22 cellular contexts compared by ENCODE assay signal in genomic region chr10:36608866-36609265, GRCh38.
DNase-seq lines count a peak whose midpoint lies in the region; ATAC-seq, FAIRE-seq and TF ChIP-seq lines count a peak whose summit lies in the region.
"Had no signal": no experiment of that assay in that cellular context is flagged by ENCODE, and none has a peak within 500 bp of the region (broad histone marks: within the 10 kb centered on the region; RNA-seq: fewer than 3 reads in every experiment).

No MANE protein-coding gene starts in this region.

- H3K36me3 ChIP-seq in fibroblast of lung (ENCODE audit: control insufficient read depth, insufficient read depth, low read length), result no peaks in the 10 kb centered on the region
- H3K36me3 ChIP-seq in osteoblast (ENCODE audit: insufficient read depth, low read length), result no peaks in the 10 kb centered on the region
- no peaks in the 10 kb centered on the region for H3K36me3 ChIP-seq in sigmoid colon
- H3K36me3 ChIP-seq: right lobe of liver, tibial nerve had no signal

- DNase-seq in EH (ENCODE audit: low read depth), result peak; percentile 24
- DNase-seq in fibroblast of lung (ENCODE audit: low read depth in 2 of 2), result peak; percentile 7 to 36
- DNase-seq in osteoblast (ENCODE audit: insufficient read length, low spot score, missing footprints), result peak; percentile 69
- DNase-seq in foreskin fibroblast, result no peak
- no peak for DNase-seq in sigmoid colon
- DNase-seq: activated CD4-positive, CD25-positive, alpha-beta regulatory T cell; activated gamma-delta T cell treated with Interleukin-2 at 50 U/mL for 16 hours; activated T-cell treated with anti-CD3 and anti-CD28 coated beads, Interleukin-2, amount 50 U/mL, for 48 hours; cerebellar nuclear complex; NCI-H1694; NCI-H446 treated with DMSO at 0.1 percent for 48 hours; NCI-H82; posterior cingulate gyrus; right lobe of liver; RPMI8226; stimulated activated CD4-positive, alpha-beta T cell treated with anti-CD3 and anti-CD28 coated beads, Interleukin-4, amount 100 ng/mL, for 24 hours had no signal

- H3K9ac ChIP-seq in fibroblast of lung (ENCODE audit: insufficient read depth, low read length), result no peak overlapping the region

- TF ChIP-seq CTCF in fibroblast of lung (conservative IDR thresholded peaks at IDR 0.05 in 1 of 2, IDR thresholded peaks at IDR 0.05 in 1 of 2; ENCODE audit: low read depth in 1 of 2, low read length in 2 of 2), result no peak
- no peak for TF ChIP-seq CTCF in osteoblast (IDR thresholded peaks at IDR 0.05; ENCODE audit: extremely low read depth, low read depth, low read length)
- no peak for TF ChIP-seq CTCF in foreskin fibroblast (IDR thresholded peaks at IDR 0.05; ENCODE audit: low read depth, low read length)
- TF ChIP-seq CTCF in sigmoid colon (IDR thresholded peaks at IDR 0.05), result no peak

- peak; percentile 97 for FAIRE-seq in TTC549 (lab: Jason Lieb, UNC)
- FAIRE-seq: GM12892 had no signal

- H3K27ac ChIP-seq in fibroblast of lung (ENCODE audit: insufficient read depth, low read length), result no peak overlapping the region
- no peak overlapping the region for H3K27ac ChIP-seq in osteoblast (ENCODE audit: low read depth, low read length)
- H3K27ac ChIP-seq in sigmoid colon, result no peak overlapping the region
- H3K27ac ChIP-seq: right lobe of liver had no signal

- 71 to 88% methylated on average over 4 of the region's 4 CpGs for WGBS in sigmoid colon, 2 donors

- TF ChIP-seq EP300 in sigmoid colon (IDR thresholded peaks at IDR 0.05), result no peak

- H2AFZ ChIP-seq in fibroblast of lung (ENCODE audit: low read length) (no peak overlapping the region), osteoblast (ENCODE audit: low read length) (no peak overlapping the region)

- no peak overlapping the region for H3K4me2 ChIP-seq in fibroblast of lung (ENCODE audit: extremely low read depth, insufficient read depth, low read length)
- H3K4me2 ChIP-seq in osteoblast (ENCODE audit: insufficient read depth, low read length), result no peak overlapping the region

- H3K27me3 ChIP-seq in fibroblast of lung (ENCODE audit: control insufficient read depth, insufficient read depth, low read length) (no peaks in the 10 kb centered on the region), osteoblast (ENCODE audit: insufficient read depth, low read length) (no peaks in the 10 kb centered on the region), sigmoid colon (no peaks in the 10 kb centered on the region)
- H3K27me3 ChIP-seq: right lobe of liver, tibial nerve had no signal

- intact Hi-C loops in sigmoid colon (cut with DNase I), result no loop called here

- H4K20me1 ChIP-seq in fibroblast of lung (ENCODE audit: control insufficient read depth, extremely low read depth, insufficient read depth, low read length) (no peaks in the 10 kb centered on the region), osteoblast (ENCODE audit: insufficient read depth, low read length) (no peaks in the 10 kb centered on the region)

- no peak for TF ChIP-seq POLR2A in sigmoid colon (IDR thresholded peaks at IDR 0.05)

- ATAC-seq in HG03354 (IDR thresholded peaks at IDR 0.05; ENCODE audit: poor library complexity, severe bottlenecking, unreplicated experiment) (no peak), GM19328 (IDR thresholded peaks at IDR 0.05; ENCODE audit: unreplicated experiment) (no peak)
- ATAC-seq: left lobe of liver, right lobe of liver had no signal

- H3K9me3 ChIP-seq in fibroblast of lung (ENCODE audit: control insufficient read depth, insufficient read depth, low read depth, low read length), result no peaks in the 10 kb centered on the region
- no peaks in the 10 kb centered on the region for H3K9me3 ChIP-seq in osteoblast (ENCODE audit: low read depth, low read length)
- H3K9me3 ChIP-seq in sigmoid colon, result no peaks in the 10 kb centered on the region
- H3K9me3 ChIP-seq: right lobe of liver, tibial nerve had no signal

- H3K4me3 ChIP-seq in fibroblast of lung (replicated peaks in 1 of 4; ENCODE audit: control extremely low read depth in 1 of 4, insufficient read depth in 1 of 4, low read depth in 3 of 4, low read length in 4 of 4) (no peak overlapping the region), osteoblast (ENCODE audit: insufficient read depth, low read length) (no peak overlapping the region), foreskin fibroblast (ENCODE audit: low read depth in 1 of 2, low read length in 2 of 2) (no peak overlapping the region), sigmoid colon (no peak overlapping the region)
- H3K4me3 ChIP-seq: right lobe of liver, tibial nerve had no signal

- H3K79me2 ChIP-seq in fibroblast of lung (ENCODE audit: control insufficient read depth, insufficient read depth, low read length), result no peaks in the 10 kb centered on the region
- H3K79me2 ChIP-seq in osteoblast (ENCODE audit: insufficient read depth, low read length), result no peaks in the 10 kb centered on the region

- H3K4me1 ChIP-seq in fibroblast of lung (ENCODE audit: control insufficient read depth, extremely low read depth, insufficient read depth, low read length), result no peaks in the 10 kb centered on the region
- peaks cover 12% of the 10 kb centered on the region for H3K4me1 ChIP-seq in osteoblast (ENCODE audit: insufficient read depth, low read length)
- H3K4me1 ChIP-seq in sigmoid colon, result no peaks in the 10 kb centered on the region
- H3K4me1 ChIP-seq: right lobe of liver had no signal

Comparison
In these comparisons a context has a peak if more than half of its experiments do, and no peak if none do; other contexts are left out.
1. DNase-seq: peak in EH (single experiment), fibroblast of lung (2 of 2) and osteoblast (single experiment); none in foreskin fibroblast (0 of 2) and sigmoid colon (single experiment).